Comparison of ENCODE assay signal across 1 cellular context in the genomic region with DNA sequence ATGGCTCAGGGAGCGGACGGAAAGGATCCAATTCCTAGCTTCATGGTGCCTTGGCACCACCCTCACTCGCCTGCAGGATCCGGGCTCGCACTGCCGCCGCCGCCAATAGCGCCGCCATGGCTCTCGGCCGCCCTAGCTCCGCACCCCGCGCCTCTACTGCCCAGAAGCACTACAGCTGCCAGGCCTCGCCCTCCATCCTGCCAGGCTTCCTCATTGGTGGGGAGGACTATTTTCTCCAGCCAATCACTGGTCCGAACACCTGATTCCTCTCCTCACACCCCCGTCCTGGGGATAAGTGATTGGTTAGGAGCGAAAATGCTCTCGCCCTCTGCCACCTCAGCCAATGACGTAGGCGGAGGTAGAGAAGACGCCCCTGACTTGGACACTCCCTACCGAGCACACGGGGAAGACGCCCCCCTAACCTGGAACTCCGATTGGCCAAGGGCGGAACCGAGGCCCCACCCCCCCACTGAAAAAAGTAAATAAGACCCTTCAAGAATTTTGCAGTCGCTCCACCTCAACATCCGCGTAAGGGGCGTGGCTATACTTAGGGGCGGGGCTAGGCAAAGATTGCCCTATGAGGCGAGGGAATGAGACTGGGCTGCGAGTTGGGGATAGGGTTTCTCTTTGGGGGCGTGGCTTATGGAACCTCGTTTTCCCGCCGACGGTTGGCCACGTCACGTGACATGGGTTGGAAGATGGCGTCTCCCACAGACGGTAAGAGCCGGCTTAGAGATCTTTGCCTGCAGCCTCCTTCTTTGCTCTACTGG.
TF ChIP-seq lines count a peak whose summit lies in the region.

A gene (minus strand): TSS at position 177 of the 770 bp plus-strand sequence. CDS start 59 bp downstream, at position 118.
A gene with protein sequence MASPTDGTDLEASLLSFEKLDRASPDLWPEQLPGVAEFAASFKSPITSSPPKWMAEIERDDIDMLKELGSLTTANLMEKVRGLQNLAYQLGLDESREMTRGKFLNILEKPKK (plus strand): TSS at position 680 of the 770 bp plus-strand sequence. CDS start 19 bp downstream, at position 699.

TF ChIP-seq in K562, 482 proteins besides CTCF, POLR2A, EP300 and RAD21 (continues in another document):
- TF ChIP-seq, protein P1, sequence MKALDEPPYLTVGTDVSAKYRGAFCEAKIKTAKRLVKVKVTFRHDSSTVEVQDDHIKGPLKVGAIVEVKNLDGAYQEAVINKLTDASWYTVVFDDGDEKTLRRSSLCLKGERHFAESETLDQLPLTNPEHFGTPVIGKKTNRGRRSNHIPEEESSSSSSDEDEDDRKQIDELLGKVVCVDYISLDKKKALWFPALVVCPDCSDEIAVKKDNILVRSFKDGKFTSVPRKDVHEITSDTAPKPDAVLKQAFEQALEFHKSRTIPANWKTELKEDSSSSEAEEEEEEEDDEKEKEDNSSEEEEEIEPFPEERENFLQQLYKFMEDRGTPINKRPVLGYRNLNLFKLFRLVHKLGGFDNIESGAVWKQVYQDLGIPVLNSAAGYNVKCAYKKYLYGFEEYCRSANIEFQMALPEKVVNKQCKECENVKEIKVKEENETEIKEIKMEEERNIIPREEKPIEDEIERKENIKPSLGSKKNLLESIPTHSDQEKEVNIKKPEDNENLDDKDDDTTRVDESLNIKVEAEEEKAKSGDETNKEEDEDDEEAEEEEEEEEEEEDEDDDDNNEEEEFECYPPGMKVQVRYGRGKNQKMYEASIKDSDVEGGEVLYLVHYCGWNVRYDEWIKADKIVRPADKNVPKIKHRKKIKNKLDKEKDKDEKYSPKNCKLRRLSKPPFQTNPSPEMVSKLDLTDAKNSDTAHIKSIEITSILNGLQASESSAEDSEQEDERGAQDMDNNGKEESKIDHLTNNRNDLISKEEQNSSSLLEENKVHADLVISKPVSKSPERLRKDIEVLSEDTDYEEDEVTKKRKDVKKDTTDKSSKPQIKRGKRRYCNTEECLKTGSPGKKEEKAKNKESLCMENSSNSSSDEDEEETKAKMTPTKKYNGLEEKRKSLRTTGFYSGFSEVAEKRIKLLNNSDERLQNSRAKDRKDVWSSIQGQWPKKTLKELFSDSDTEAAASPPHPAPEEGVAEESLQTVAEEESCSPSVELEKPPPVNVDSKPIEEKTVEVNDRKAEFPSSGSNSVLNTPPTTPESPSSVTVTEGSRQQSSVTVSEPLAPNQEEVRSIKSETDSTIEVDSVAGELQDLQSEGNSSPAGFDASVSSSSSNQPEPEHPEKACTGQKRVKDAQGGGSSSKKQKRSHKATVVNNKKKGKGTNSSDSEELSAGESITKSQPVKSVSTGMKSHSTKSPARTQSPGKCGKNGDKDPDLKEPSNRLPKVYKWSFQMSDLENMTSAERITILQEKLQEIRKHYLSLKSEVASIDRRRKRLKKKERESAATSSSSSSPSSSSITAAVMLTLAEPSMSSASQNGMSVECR (CRISPR knock-in tag; IDR thresholded peaks at IDR 0.05), result no peak
- TF ChIP-seq FOXM1 (IDR thresholded peaks at IDR 0.05; ENCODE audit: low read depth) (0 out of 2 replicates have a peak, but pooled peaks have one; percentile 20), FOXM1 (CRISPR knock-in tag; IDR thresholded peaks at IDR 0.05; ENCODE audit: low read depth) (no peak), FOXK1 (CRISPR knock-in tag; IDR thresholded peaks at IDR 0.05; ENCODE audit: borderline replicate concordance) (peak; percentile 81; the same call in 1 of the 2 replicates), TOE1 (IDR thresholded peaks at IDR 0.05; ENCODE audit: borderline replicate concordance) (peak; percentile 100), TOE1 (CRISPR knock-in tag; IDR thresholded peaks at IDR 0.05; ENCODE audit: borderline replicate concordance, low read depth) (no peak), MBD2 (IDR thresholded peaks at IDR 0.05; ENCODE audit: borderline replicate concordance, low read depth) (peak; percentile 88), ATF1 (CRISPR knock-in tag; IDR thresholded peaks at IDR 0.05) (peak; percentile 24; the same call in 1 of the 2 replicates), ATF1 (tag; IDR thresholded peaks at IDR 0.05) (peak; percentile 94), NR1H2 (CRISPR knock-in tag; IDR thresholded peaks at IDR 0.05) (no peak), MYBL2 (IDR thresholded peaks at IDR 0.05; ENCODE audit: low read depth) (peak; percentile 70), MYBL2 (CRISPR knock-in tag; IDR thresholded peaks at IDR 0.05; ENCODE audit: borderline replicate concordance) (no peak), FOS (IDR thresholded peaks at IDR 0.05; ENCODE audit: extremely low read depth, insufficient read length) (peak; percentile 87), CXXC5 (CRISPR knock-in tag; IDR thresholded peaks at IDR 0.05) (0 out of 2 replicates have a peak, but pooled peaks have one; percentile 25), CBFA2T3 (IDR thresholded peaks at IDR 0.05) (no peak), RB1 (IDR thresholded peaks at IDR 0.05; ENCODE audit: low read depth) (peak; percentile 76; the same call in 1 of the 2 replicates), SRF (CRISPR knock-in tag; IDR thresholded peaks at IDR 0.05) (peak in 1 of 2 experiments; percentile 75; a peak in 1 of 4 replicates), TAF1 (IDR thresholded peaks at IDR 0.05; ENCODE audit: control insufficient read depth, extremely low read depth, insufficient read depth, low read length, severe bottlenecking) (peak; percentile 81), HDAC6 (IDR thresholded peaks at IDR 0.05; ENCODE audit: low read depth, low read length) (no peak), DPF2 (IDR thresholded peaks at IDR 0.05) (no peak; the same call in 1 of the 2 replicates), SUPT5H (IDR thresholded peaks at IDR 0.05) (peak; percentile 64), ZNF23 (CRISPR knock-in tag; IDR thresholded peaks at IDR 0.05) (no peak), KLF16 (IDR thresholded peaks at IDR 0.05) (peak; percentile 33; the same call in 1 of the 2 replicates), ZFX (CRISPR knock-in tag; IDR thresholded peaks at IDR 0.05) (peak; percentile 78), SMARCE1 (IDR thresholded peaks at IDR 0.05) (no peak), HMGN3 (IDR thresholded peaks at IDR 0.05; ENCODE audit: borderline replicate concordance, extremely low read depth, insufficient read length, low read depth, low read length) (peak; percentile 53), ILF3 (IDR thresholded peaks at IDR 0.05; ENCODE audit: borderline replicate concordance) (no peak), RBM34 (IDR thresholded peaks at IDR 0.05; ENCODE audit: borderline replicate concordance, insufficient read depth, low read length) (no peak), NR2F6 (CRISPR knock-in tag; IDR thresholded peaks at IDR 0.05) (no peak), PCBP1 (IDR thresholded peaks at IDR 0.05; ENCODE audit: low read depth, low read length, poor library complexity, severe bottlenecking) (no peak), HCFC1 (IDR thresholded peaks at IDR 0.05; ENCODE audit: low read depth, low read length) (peak; percentile 61; the same call in 1 of the 2 replicates), KDM4B (IDR thresholded peaks at IDR 0.05; ENCODE audit: borderline replicate concordance in 2 of 2, low read depth in 1 of 2) (no peak), CREM (IDR thresholded peaks at IDR 0.05; ENCODE audit: low read depth) (peak; percentile 74), POLR2G (IDR thresholded peaks at IDR 0.05; ENCODE audit: low read depth, low read length) (peak; percentile 90), SP1 (CRISPR knock-in tag; IDR thresholded peaks at IDR 0.05) (peak; percentile 87), ZNF644 (tag; IDR thresholded peaks at IDR 0.05; ENCODE audit: low read depth) (no peak), NR2C1 (IDR thresholded peaks at IDR 0.05) (peak; percentile 49; the same call in 1 of the 2 replicates), NR2C1 (tag; IDR thresholded peaks at IDR 0.05) (no peak), MTA1 (IDR thresholded peaks at IDR 0.05; ENCODE audit: borderline replicate concordance) (no peak), XRCC4 (IDR thresholded peaks at IDR 0.05; ENCODE audit: extremely low read depth, insufficient read depth, insufficient read length) (no peak), ZC3H11A (IDR thresholded peaks at IDR 0.05; ENCODE audit: low read depth, low read length) (no peak), CHD2 (IDR thresholded peaks at IDR 0.05; ENCODE audit: low read depth, low read length) (peak; percentile 67; the same call in 1 of the 2 replicates), NFE2L1 (tag; IDR thresholded peaks at IDR 0.05; ENCODE audit: borderline replicate concordance, low read depth) (no peak), FOXA3 (CRISPR knock-in tag; conservative IDR thresholded peaks at IDR 0.05 in 1 of 2, IDR thresholded peaks at IDR 0.05 in 1 of 2) (peak; percentile 70 to 95; a peak in 3 of 4 replicates), ZNF830 (CRISPR knock-in tag; IDR thresholded peaks at IDR 0.05) (no peak), GTF2F1 (IDR thresholded peaks at IDR 0.05; ENCODE audit: low read depth, low read length) (no peak; the same call in 1 of the 2 replicates)
- TF ChIP-seq, protein P2, sequence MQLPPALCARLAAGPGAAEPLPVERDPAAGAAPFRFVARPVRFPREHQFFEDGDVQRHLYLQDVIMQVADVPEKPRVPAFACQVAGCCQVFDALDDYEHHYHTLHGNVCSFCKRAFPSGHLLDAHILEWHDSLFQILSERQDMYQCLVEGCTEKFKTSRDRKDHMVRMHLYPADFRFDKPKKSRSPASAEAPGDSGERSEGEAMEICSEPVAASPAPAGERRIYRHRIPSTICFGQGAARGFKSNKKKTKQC (CRISPR knock-in tag; IDR thresholded peaks at IDR 0.05), result 0 out of 2 replicates have a peak, but pooled peaks have one; percentile 5
- TF ChIP-seq, protein P3, sequence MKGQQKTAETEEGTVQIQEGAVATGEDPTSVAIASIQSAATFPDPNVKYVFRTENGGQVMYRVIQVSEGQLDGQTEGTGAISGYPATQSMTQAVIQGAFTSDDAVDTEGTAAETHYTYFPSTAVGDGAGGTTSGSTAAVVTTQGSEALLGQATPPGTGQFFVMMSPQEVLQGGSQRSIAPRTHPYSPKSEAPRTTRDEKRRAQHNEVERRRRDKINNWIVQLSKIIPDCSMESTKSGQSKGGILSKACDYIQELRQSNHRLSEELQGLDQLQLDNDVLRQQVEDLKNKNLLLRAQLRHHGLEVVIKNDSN (CRISPR knock-in tag; IDR thresholded peaks at IDR 0.05), result peak; percentile 93
- TF ChIP-seq, protein P4, sequence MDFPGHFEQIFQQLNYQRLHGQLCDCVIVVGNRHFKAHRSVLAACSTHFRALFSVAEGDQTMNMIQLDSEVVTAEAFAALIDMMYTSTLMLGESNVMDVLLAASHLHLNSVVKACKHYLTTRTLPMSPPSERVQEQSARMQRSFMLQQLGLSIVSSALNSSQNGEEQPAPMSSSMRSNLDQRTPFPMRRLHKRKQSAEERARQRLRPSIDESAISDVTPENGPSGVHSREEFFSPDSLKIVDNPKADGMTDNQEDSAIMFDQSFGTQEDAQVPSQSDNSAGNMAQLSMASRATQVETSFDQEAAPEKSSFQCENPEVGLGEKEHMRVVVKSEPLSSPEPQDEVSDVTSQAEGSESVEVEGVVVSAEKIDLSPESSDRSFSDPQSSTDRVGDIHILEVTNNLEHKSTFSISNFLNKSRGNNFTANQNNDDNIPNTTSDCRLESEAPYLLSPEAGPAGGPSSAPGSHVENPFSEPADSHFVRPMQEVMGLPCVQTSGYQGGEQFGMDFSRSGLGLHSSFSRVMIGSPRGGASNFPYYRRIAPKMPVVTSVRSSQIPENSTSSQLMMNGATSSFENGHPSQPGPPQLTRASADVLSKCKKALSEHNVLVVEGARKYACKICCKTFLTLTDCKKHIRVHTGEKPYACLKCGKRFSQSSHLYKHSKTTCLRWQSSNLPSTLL (IDR thresholded peaks at IDR 0.05), result no peak
- TF ChIP-seq, protein P5, sequence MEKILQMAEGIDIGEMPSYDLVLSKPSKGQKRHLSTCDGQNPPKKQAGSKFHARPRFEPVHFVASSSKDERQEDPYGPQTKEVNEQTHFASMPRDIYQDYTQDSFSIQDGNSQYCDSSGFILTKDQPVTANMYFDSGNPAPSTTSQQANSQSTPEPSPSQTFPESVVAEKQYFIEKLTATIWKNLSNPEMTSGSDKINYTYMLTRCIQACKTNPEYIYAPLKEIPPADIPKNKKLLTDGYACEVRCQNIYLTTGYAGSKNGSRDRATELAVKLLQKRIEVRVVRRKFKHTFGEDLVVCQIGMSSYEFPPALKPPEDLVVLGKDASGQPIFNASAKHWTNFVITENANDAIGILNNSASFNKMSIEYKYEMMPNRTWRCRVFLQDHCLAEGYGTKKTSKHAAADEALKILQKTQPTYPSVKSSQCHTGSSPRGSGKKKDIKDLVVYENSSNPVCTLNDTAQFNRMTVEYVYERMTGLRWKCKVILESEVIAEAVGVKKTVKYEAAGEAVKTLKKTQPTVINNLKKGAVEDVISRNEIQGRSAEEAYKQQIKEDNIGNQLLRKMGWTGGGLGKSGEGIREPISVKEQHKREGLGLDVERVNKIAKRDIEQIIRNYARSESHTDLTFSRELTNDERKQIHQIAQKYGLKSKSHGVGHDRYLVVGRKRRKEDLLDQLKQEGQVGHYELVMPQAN (IDR thresholded peaks at IDR 0.05; ENCODE audit: borderline replicate concordance), result peak; percentile 74; the same call in 1 of the 2 replicates
- TF ChIP-seq, protein P6, sequence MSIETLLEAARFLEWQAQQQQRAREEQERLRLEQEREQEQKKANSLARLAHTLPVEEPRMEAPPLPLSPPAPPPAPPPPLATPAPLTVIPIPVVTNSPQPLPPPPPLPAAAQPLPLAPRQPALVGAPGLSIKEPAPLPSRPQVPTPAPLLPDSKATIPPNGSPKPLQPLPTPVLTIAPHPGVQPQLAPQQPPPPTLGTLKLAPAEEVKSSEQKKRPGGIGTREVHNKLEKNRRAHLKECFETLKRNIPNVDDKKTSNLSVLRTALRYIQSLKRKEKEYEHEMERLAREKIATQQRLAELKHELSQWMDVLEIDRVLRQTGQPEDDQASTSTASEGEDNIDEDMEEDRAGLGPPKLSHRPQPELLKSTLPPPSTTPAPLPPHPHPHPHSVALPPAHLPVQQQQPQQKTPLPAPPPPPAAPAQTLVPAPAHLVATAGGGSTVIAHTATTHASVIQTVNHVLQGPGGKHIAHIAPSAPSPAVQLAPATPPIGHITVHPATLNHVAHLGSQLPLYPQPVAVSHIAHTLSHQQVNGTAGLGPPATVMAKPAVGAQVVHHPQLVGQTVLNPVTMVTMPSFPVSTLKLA (conservative IDR thresholded peaks at IDR 0.05), result peak; percentile 96
